13 cellular contexts compared by ENCODE assay signal in the genomic region with DNA sequence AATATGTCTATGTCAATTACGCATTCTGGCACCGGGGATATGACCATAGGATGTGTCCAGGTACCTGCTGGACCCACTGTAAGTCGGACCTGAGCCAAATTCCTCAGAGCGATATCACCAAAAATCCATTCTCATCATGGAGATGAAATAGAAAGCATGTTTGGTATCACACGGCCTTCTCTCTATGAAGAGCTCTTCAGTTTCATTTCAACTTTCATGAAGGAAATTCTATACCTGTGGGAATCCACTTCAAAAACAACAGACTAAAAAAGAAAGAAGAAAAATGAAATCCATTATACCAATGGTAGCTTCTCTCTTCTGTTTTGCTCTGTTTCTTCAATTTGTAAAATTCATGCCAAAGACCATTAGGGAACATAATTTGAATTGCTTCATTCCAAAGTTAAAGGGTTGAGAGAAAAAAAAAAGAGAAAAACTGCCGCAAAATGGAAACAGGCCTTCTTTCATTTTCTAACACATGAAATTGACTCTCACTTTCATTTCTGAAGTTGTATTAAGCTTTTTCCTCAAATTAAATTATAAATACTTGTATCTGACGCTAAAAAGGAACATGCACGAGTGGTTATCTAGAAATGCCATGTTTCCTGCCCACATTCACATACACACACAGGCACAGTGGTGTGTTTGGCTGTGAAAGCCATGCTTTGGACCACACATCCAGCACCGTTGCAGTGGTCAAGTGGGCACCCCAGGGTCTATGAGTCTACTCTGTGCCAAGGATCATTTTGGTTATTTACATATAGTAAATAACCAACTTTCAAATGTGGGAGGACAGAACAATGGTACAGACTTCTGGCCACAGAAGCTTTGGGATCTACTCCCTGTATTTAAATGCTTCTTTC.
DNase-seq lines count a peak whose midpoint lies in the region; ATAC-seq and TF ChIP-seq lines count a peak whose summit lies in the region.
"Had no signal": no experiment of that assay in that cellular context is flagged by ENCODE, and none has a peak within 500 bp of the region (broad histone marks: within the 10 kb centered on the region; RNA-seq: fewer than 3 reads in every experiment).

No MANE protein-coding gene starts in this region.

- H3K36me3 ChIP-seq in KMS-11 (ENCODE audit: insufficient read depth), result no peaks in the 10 kb centered on the region
- H3K36me3 ChIP-seq: left ventricle myocardium inferior had no signal

- no peak overlapping the region; the same call in 1 of the 2 replicates for H3K4me2 ChIP-seq in KMS-11

- H4K20me1 ChIP-seq in KMS-11 (ENCODE audit: insufficient read depth), result no peaks in the 10 kb centered on the region

- peaks cover 5% of the 10 kb centered on the region for H3K4me1 ChIP-seq in KMS-11 (ENCODE audit: low read depth, poor library complexity, severe bottlenecking)
- H3K4me1 ChIP-seq: left ventricle myocardium inferior had no signal

- no peak for DNase-seq in activated naive CD4-positive, alpha-beta T cell (lab: John Stamatoyannopoulos, UW)
- no peak for DNase-seq in foreskin fibroblast
- DNase-seq in KG1 (lab: John Stamatoyannopoulos, UW), result no peak
- DNase-seq in putamen (ENCODE audit: low spot score), result no peak
- DNase-seq: activated CD8-positive, alpha-beta memory T cell treated with anti-CD3 and anti-CD28 coated beads for 24 hours; CD4-positive, alpha-beta T cell; left ventricle myocardium inferior; NCI-H1092 treated with DMSO at 0.1 percent for 48 hours; NCI-H82 had no signal

- TF ChIP-seq CTCF in KMS-11 (conservative IDR thresholded peaks at IDR 0.05; ENCODE audit: low read depth, low read length), result no peak
- TF ChIP-seq CTCF in foreskin fibroblast (IDR thresholded peaks at IDR 0.05; ENCODE audit: low read depth, low read length), result no peak

- no peaks in the 10 kb centered on the region for H3K79me2 ChIP-seq in KMS-11 (ENCODE audit: insufficient read depth, low read depth)

- ATAC-seq in GM18499 (IDR thresholded peaks at IDR 0.05; ENCODE audit: insufficient read depth, unreplicated experiment) (peak; percentile 37), GM19452 (IDR thresholded peaks at IDR 0.05; ENCODE audit: unreplicated experiment) (peak; percentile 56), HG02884 (IDR thresholded peaks at IDR 0.05; ENCODE audit: unreplicated experiment) (peak; percentile 63)

- H3K9ac ChIP-seq in KMS-11, result no peak overlapping the region

- H3K27ac ChIP-seq in KMS-11, result no peak overlapping the region
- H3K27ac ChIP-seq: left ventricle myocardium inferior had no signal

- H3K27me3 ChIP-seq in KMS-11 (ENCODE audit: insufficient read depth, low read depth), result no peaks in the 10 kb centered on the region

- no peak overlapping the region for H3K4me3 ChIP-seq in KMS-11 (IDR thresholded peaks at IDR 0.05; ENCODE audit: insufficient read depth, low read depth, low read length)
- H3K4me3 ChIP-seq in foreskin fibroblast (ENCODE audit: low read depth in 1 of 2, low read length in 2 of 2), result no peak overlapping the region
- H3K4me3 ChIP-seq: left ventricle myocardium inferior had no signal

- H2AFZ ChIP-seq in KMS-11 (ENCODE audit: low read depth), result peak overlapping the region; percentile 27; the same call in 1 of the 2 replicates
